ENCODE assay signal across 8 cellular contexts in genomic region chr7:23469961-23470250, GRCh38. TPM values are rescaled to one million over a fixed set of nuclear protein-coding genes. Genes with fewer than 3 reads are reported as not detected.
DNase-seq lines count a peak whose midpoint lies in the region; ATAC-seq, FAIRE-seq and TF ChIP-seq lines count a peak whose summit lies in the region.

No MANE protein-coding gene starts in this region.

- FAIRE-seq in A549 (lab: Jason Lieb, UNC) = no peak

- DNase-seq in A549 (ENCODE audit: low read depth in 1 of 2, low spot score in 1 of 2) (peak in 1 of 2 experiments; percentile 36), HAP-1 (ENCODE audit: low spot score in 2 of 2) (peak in 1 of 2 experiments; percentile 44), lower leg skin (ENCODE audit: low spot score in 2 of 2) (no peak), HT-29 (ENCODE audit: low spot score) (no peak), cerebellar nuclear complex (lab: John Stamatoyannopoulos, UW) (no peak), activated gamma-delta T cell treated with Interleukin-2 at 50 U/mL for 16 hours (no peak)
- peak; percentile 17 for DNase-seq in activated naive CD4-positive, alpha-beta T cell treated with anti-CD3 and anti-CD28 coated beads, Interleukin-2, amount 50 U/mL, for 16 hours

- peak overlapping the region; percentile 89 for H3K4me2 ChIP-seq in A549

- POLR2A ChIA-PET in A549 (lab: Yijun Ruan, JAX) = interaction anchor here (1.0 to 1.6 kb wide), 3 partner anchors 47 to 197 kb away, joined by 3 to 5 read pairs (median 3); no protein-coding TSS in a partner anchor

- TF ChIP-seq CTCF in A549 (IDR thresholded peaks at IDR 0.05) (no peak), lower leg skin (IDR thresholded peaks at IDR 0.05) (no peak)

- intact Hi-C loops in lower leg skin (cut with DNase I; ENCODE audit: low total_unique reads) = no loop called here

- H3K27ac ChIP-seq in A549 = peak overlapping the region; percentile 97 to 99

- H3K4me3 ChIP-seq in A549 (peak overlapping the region; percentile 80), HAP-1 (peak overlapping the region; percentile 72), lower leg skin (ENCODE audit: low read depth, poor library complexity, severe bottlenecking) (peak overlapping the region; percentile 6)

- H3K27me3 ChIP-seq in HAP-1 (ENCODE audit: low read depth) = no peaks in the 10 kb centered on the region

- no peak for TF ChIP-seq EP300 in A549 (IDR thresholded peaks at IDR 0.05)

- no peak for ATAC-seq in A549
- no peak for ATAC-seq in GM19395 (IDR thresholded peaks at IDR 0.05; ENCODE audit: unreplicated experiment)

- in situ Hi-C loops in HAP-1 (cut with MboI; ENCODE audit: low sequenced_read_pairs) = no loop called here

- CTCF ChIA-PET in A549 (lab: Yijun Ruan, JAX) = interaction anchor here (0.9 to 1.4 kb wide), 7 partner anchors 40 to 197 kb away, joined by 3 to 8 read pairs (median 4); no protein-coding TSS in a partner anchor

- H3K4me1 ChIP-seq in A549 = peaks cover 30% of the 10 kb centered on the region
- peaks cover 20% of the 10 kb centered on the region for H3K4me1 ChIP-seq in HAP-1

- TF ChIP-seq RAD21 in A549 (conservative IDR thresholded peaks at IDR 0.05 in 1 of 2, IDR thresholded peaks at IDR 0.05 in 1 of 2) = no peak

- WGBS in A549 (ENCODE audit: missing lambda C conversion rate) = 2% methylated on average over 13 of the region's 18 CpGs
- WGBS in lower leg skin, 2 donors = 1 to 5% methylated on average over 17 to 18 of the region's 18 CpGs

- H3K9me3 ChIP-seq in A549 (no peaks in the 10 kb centered on the region), HAP-1 (no peaks in the 10 kb centered on the region)

- TF ChIP-seq POLR2A in A549 (IDR thresholded peaks at IDR 0.05; ENCODE audit: low read length) (no peak), lower leg skin (IDR thresholded peaks at IDR 0.05) (no peak)

- H3K36me3 ChIP-seq in HAP-1 (replicated peaks) = peaks cover 5% of the 10 kb centered on the region

TF ChIP-seq in A549, 52 proteins besides CTCF, POLR2A, EP300 and RAD21:
- TF ChIP-seq REST (IDR thresholded peaks at IDR 0.05) = no peak
- TF ChIP-seq ESRRA (IDR thresholded peaks at IDR 0.05; ENCODE audit: borderline replicate concordance, low read length) = no peak
- no peak for TF ChIP-seq KDM5A (IDR thresholded peaks at IDR 0.05)
- TF ChIP-seq NFE2L2 (conservative IDR thresholded peaks at IDR 0.05; ENCODE audit: low read length) = no peak
- no peak for TF ChIP-seq MAZ (IDR thresholded peaks at IDR 0.05; ENCODE audit: borderline replicate concordance, low read depth, low read length)
- no peak for TF ChIP-seq GATA3 (IDR thresholded peaks at IDR 0.05; ENCODE audit: borderline replicate concordance)
- no peak for TF ChIP-seq FOXS1 (CRISPR knock-in tag; IDR thresholded peaks at IDR 0.05)
- TF ChIP-seq CEBPB (IDR thresholded peaks at IDR 0.05) = no peak
- TF ChIP-seq HOXB5 (CRISPR knock-in tag; IDR thresholded peaks at IDR 0.05) = no peak
- TF ChIP-seq PBX3 (IDR thresholded peaks at IDR 0.05) = no peak

RNA-seq across cellular contexts. Expression of gene IGF2BP3, which starts 0.4 kb away (rescaled TPM):
- 47.2 and 62.0 TPM in 2 replicates for polyA plus RNA-seq in A549 (2011; rRNA removed)
- 12.0 and 12.1 TPM in 2 replicates for polyA plus RNA-seq in A549 (2012; cell fraction: cytosol; rRNA removed)
- polyA plus RNA-seq in A549 (2012; cell fraction: nucleus; rRNA removed) = 27.3 and 36.5 TPM in 2 replicates
- polyA plus RNA-seq in A549 (2017; fragmentation: RNase III; extraction: RNeasy Plus Mini Kit Qiagen cat#74134 plus additional on column Dnase treatment) = 26.7 to 30.4 TPM (median 30.1 TPM) in 3 replicates
- 50.5 and 51.7 TPM in 2 replicates for polyA minus RNA-seq in A549 (2011; rRNA and poly(A)+ RNA removed)
- total RNA-seq in lower leg skin = under 1 TPM in 1 of 4 donors, not detected in 3; 0.15 TPM
- total RNA-seq in HT-29 (2014; rRNA removed; shearing (Covaris generic)) = 30.0 and 44.0 TPM in 2 replicates

Comparison
In these comparisons a context has a peak if more than half of its experiments do, and no peak if none do; other contexts are left out.
1. H3K4me3 ChIP-seq: peak in every context shown above with its lines; median percentile 80 in A549; 72 in HAP-1; 6 in lower leg skin.
2. RNA of gene IGF2BP3, which starts 0.4 kb away (total RNA-seq): 30.0 to 44.0 TPM in HT-29; 0.15 TPM in lower leg skin; every median in the first group is over 10 times any median in the second.